ENCODE assay signal across 20 cellular contexts in the genomic region with DNA sequence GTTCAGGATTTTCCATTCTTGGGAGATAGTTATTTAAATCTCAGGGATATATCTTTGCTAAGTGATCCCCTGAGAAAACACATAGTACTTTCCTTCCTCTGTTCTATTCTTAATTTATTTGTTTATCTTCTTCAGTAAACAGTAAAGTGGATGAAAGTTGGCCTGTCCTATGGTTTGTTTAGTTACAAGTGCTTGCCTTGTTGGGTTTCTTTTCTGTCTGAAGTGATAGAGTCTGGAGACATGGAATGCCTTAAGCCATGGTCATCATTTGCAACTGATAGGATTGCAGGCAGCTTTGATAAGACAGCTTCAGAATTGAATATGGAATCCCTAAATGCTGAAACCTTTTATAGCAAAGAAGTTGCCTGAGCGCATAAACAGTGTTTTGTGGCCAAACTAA. TPM values are rescaled to one million over a fixed set of nuclear protein-coding genes. Genes with fewer than 3 reads are reported as not detected.
"Had no signal": no experiment of that assay in that cellular context is flagged by ENCODE, and none has a peak within 500 bp of the region (broad histone marks: within the 10 kb centered on the region; RNA-seq: fewer than 3 reads in every experiment).

No MANE protein-coding gene starts in this region.

- DNase-seq: activated CD8-positive, alpha-beta T cell treated with anti-CD3 and anti-CD28 coated beads for 36 hours; activated gamma-delta T cell; activated T-cell treated with anti-CD3 and anti-CD28 coated beads, Interleukin-2, amount 50 U/mL, for 48 hours; amniotic stem cell; central memory CD4-positive, alpha-beta T cell; colonic mucosa; esophagus squamous epithelium; foreskin keratinocyte; immature natural killer cell; sigmoid colon; stimulated activated CD4-positive, alpha-beta T cell treated with anti-CD3 and anti-CD28 coated beads, Interleukin-1b, Interleukin-23, amount 100 ng/mL, for 48 hours; stomach; testis; upper lobe of right lung had no signal

- H2AFZ ChIP-seq: neural progenitor cell had no signal

- H3K27ac ChIP-seq: colonic mucosa, esophagus squamous epithelium, foreskin keratinocyte, neural progenitor cell, sigmoid colon, stomach, testis, upper lobe of right lung, VCaP had no signal

- H3K9me3 ChIP-seq: colonic mucosa, esophagus squamous epithelium, sigmoid colon, stomach, testis, upper lobe of right lung had no signal

- H3K4me3 ChIP-seq: colonic mucosa, esophagus squamous epithelium, neural progenitor cell, sigmoid colon, stomach, testis, upper lobe of right lung had no signal

- H3K9me3 Mint-ChIP-seq: activated CD8-positive, alpha-beta T cell treated with anti-CD3 and anti-CD28 coated beads for 36 hours; activated naive CD4-positive, alpha-beta T cell treated with anti-CD3 and anti-CD28 coated beads, Interleukin-2, amount 50 U/mL, for 72 hours; brain; immature natural killer cell; mesothelial cell of epicardium; neural progenitor cell had no signal

- H3K27me3 ChIP-seq: colonic mucosa, foreskin keratinocyte, testis, upper lobe of right lung had no signal

- H3K4me2 ChIP-seq: neural progenitor cell had no signal

- H3K27ac Mint-ChIP-seq: activated CD8-positive, alpha-beta T cell treated with anti-CD3 and anti-CD28 coated beads for 36 hours; activated naive CD4-positive, alpha-beta T cell treated with anti-CD3 and anti-CD28 coated beads, Interleukin-2, amount 50 U/mL, for 72 hours; brain; immature natural killer cell; mesothelial cell of epicardium; neural progenitor cell had no signal

- H3K4me3 Mint-ChIP-seq: activated CD8-positive, alpha-beta T cell treated with anti-CD3 and anti-CD28 coated beads for 36 hours; brain; immature natural killer cell; mesothelial cell of epicardium; neural progenitor cell had no signal

- H3K9ac ChIP-seq: neural progenitor cell had no signal

- H3K4me1 Mint-ChIP-seq: brain, immature natural killer cell had no signal

- H3K36me3 Mint-ChIP-seq: activated naive CD4-positive, alpha-beta T cell treated with anti-CD3 and anti-CD28 coated beads, Interleukin-2, amount 50 U/mL, for 72 hours; brain; mesothelial cell of epicardium; neural progenitor cell had no signal

- H3K4me1 ChIP-seq: colonic mucosa, neural progenitor cell, testis, upper lobe of right lung had no signal

- H3K36me3 ChIP-seq: colonic mucosa, esophagus squamous epithelium, neural progenitor cell, sigmoid colon, stomach, upper lobe of right lung had no signal

- ATAC-seq: activated CD8-positive, alpha-beta T cell treated with anti-CD3 and anti-CD28 coated beads for 36 hours; activated naive CD4-positive, alpha-beta T cell treated with anti-CD3 and anti-CD28 coated beads, Interleukin-2, amount 50 U/mL, for 72 hours; foreskin keratinocyte; upper lobe of right lung had no signal

RNA-seq across cellular contexts. Expression of gene ADGRG6, which starts 4.9 kb away (rescaled TPM):
- total RNA-seq: T-helper 1 cell treated with Interleukin-12 subunit alpha and Interleukin-12 subunit beta and Interleukin-4 antibody, amounts not matched to agents 30 ng/mL and 1 ng/mL, for 36 hours had no signal
